Comparison of ENCODE assay signal across 8 cellular contexts in the genomic region with DNA sequence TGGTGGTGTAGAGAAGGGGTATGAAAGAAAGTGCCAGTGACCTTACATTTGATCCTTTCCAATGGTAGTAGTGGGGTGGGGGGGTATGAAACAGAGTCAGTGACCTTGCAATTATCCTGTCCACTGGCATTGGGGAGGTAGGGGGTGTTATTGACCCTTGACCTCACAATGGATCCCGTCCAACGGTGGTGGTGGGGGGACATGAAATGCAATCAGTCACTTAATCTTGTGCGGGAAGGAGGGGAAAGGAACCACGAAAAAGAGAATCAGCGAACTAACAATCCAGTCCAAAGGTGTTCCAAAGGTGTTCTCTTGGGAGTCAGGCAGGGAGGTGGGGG. TPM values are rescaled to one million over a fixed set of nuclear protein-coding genes. Genes with fewer than 3 reads are reported as not detected.
DNase-seq lines count a peak whose midpoint lies in the region; ATAC-seq and TF ChIP-seq lines count a peak whose summit lies in the region.

No MANE protein-coding gene starts in this region.

- ATAC-seq in gastroesophageal sphincter (no peak), GM21528 (IDR thresholded peaks at IDR 0.05; ENCODE audit: low FRiP score, unreplicated experiment) (no peak)

- DNase-seq in GM13976 (ENCODE audit: low spot score) (peak; percentile 6), skeletal muscle cell (ENCODE audit: low read depth) (no peak), DMS 273 treated with DMSO at 0.1 percent for 48 hours (lab: John Stamatoyannopoulos, UW) (no peak), OCI-M2 (lab: John Stamatoyannopoulos, UW; ENCODE audit: unreplicated experiment) (no peak), hepatic stellate cell (ENCODE audit: low spot score) (no peak)

- in situ Hi-C loops in GM13976 (cut with MboI; ENCODE audit: low sequenced_read_pairs, unreplicated experiment), result no loop called here

- no peaks in the 10 kb centered on the region for H3K9me3 ChIP-seq in gastroesophageal sphincter

- TF ChIP-seq EP300 in gastroesophageal sphincter (IDR thresholded peaks at IDR 0.05), result no peak

- H3K4me3 ChIP-seq in gastroesophageal sphincter (peak overlapping the region; percentile 76 to 81), skeletal muscle cell (ENCODE audit: low read depth, low read length) (peak overlapping the region; percentile 60)

- H3K27ac ChIP-seq in VCaP, result peak overlapping the region; percentile 62
- H3K27ac ChIP-seq in gastroesophageal sphincter, result peak overlapping the region; percentile 62 to 88 (median 82)

- TF ChIP-seq CTCF in GM13976 (IDR thresholded peaks at IDR 0.05; ENCODE audit: borderline replicate concordance, control extremely low read depth, extremely low read depth, insufficient read depth, missing control alignments) (no peak), VCaP (conservative IDR thresholded peaks at IDR 0.05) (no peak), gastroesophageal sphincter (IDR thresholded peaks at IDR 0.05) (no peak)

- H3K36me3 ChIP-seq in gastroesophageal sphincter, result no peaks in the 10 kb centered on the region

- WGBS in gastroesophageal sphincter (ENCODE audit: low coverage in 1 of 2), 2 donors, result 0 to 40% methylated on average over 1 to 5 of the region's 5 CpGs

- TF ChIP-seq POLR2A in gastroesophageal sphincter (IDR thresholded peaks at IDR 0.05), result no peak

- H3K27me3 ChIP-seq in gastroesophageal sphincter, result no peaks in the 10 kb centered on the region

- H3K4me1 ChIP-seq in gastroesophageal sphincter, result peaks cover 0 to 45% (median 0%) of the 10 kb centered on the region in 3 donors

RNA-seq across cellular contexts. Expression of gene PDK3, which starts 0.6 kb away (rescaled TPM):
- 10 to 100 TPM; 51.8 to 77.0 (median 68.4) TPM for total RNA-seq in gastroesophageal sphincter
